In genomic region chr3:122058294-122058693, GRCh38 we compare ENCODE assay signal across 19 cellular contexts. TPM values are rescaled to one million over a fixed set of nuclear protein-coding genes. Genes with fewer than 3 reads are reported as not detected.
"Had no signal": no experiment of that assay in that cellular context is flagged by ENCODE, and none has a peak within 500 bp of the region (broad histone marks: within the 10 kb centered on the region; RNA-seq: fewer than 3 reads in every experiment).

No MANE protein-coding gene starts in this region.

- H3K9me3 ChIP-seq: prostate gland, spleen, transverse colon had no signal

- H3K4me1 ChIP-seq: prostate gland, transverse colon had no signal

- H3K36me3 ChIP-seq: prostate gland, spleen, transverse colon had no signal

- DNase-seq: activated CD4-positive, alpha-beta T cell treated with anti-CD3 and anti-CD28 coated beads, Interleukin-2, amount 50 U/mL, for 4 hours; activated CD8-positive, alpha-beta memory T cell treated with anti-CD3 and anti-CD28 coated beads, Interleukin-2, amount 10 ng/mL, durations not matched to agents 7 days and 5 days; activated effector memory CD4-positive, alpha-beta T cell treated with anti-CD3 and anti-CD28 coated beads, Interleukin-2, amount 50 U/mL, for 16 hours; activated T-cell treated with anti-CD3 and anti-CD28 coated beads, Interleukin-2, amount 50 U/mL, for 4 hours; amniotic stem cell; erythroblast; left ventricle myocardium superior; mesendoderm; nephron progenitor cell; spleen; stimulated activated CD4-positive, alpha-beta T cell treated with anti-CD3 and anti-CD28 coated beads, Interleukin-1b, Interleukin-23, amount 100 ng/mL, for 48 hours; stimulated activated naive B cell treated with anti-CD40 and anti-IgM and Interleukin-4, amounts not matched to agents 10 μg/mL and 1 μg/mL and 100 μg/mL, for 72 hours; transverse colon had no signal

- H3K4me2 ChIP-seq: hepatocyte had no signal

- H3K27ac ChIP-seq: hepatocyte, prostate gland, spleen, transverse colon had no signal

- H3K4me3 ChIP-seq: hepatocyte, prostate gland, transverse colon had no signal

- H3K79me2 ChIP-seq: hepatocyte had no signal

- ATAC-seq: activated CD8-positive, alpha-beta memory T cell treated with anti-CD3 and anti-CD28 coated beads, Interleukin-2, amount 10 ng/mL, durations not matched to agents 7 days and 5 days; activated naive CD4-positive, alpha-beta T cell treated with anti-CD3 and anti-CD28 coated beads, Interleukin-2, amount 50 U/mL, for 72 hours; activated T-cell treated with anti-CD3 and anti-CD28 coated beads, Interleukin-2, amount 50 U/mL, for 4 hours; left ventricle myocardium superior; sciatic nerve; stimulated activated naive B cell treated with anti-CD40 and anti-IgM and Interleukin-4, amounts not matched to agents 10 μg/mL and 1 μg/mL and 100 μg/mL, for 72 hours had no signal

- H2AFZ ChIP-seq: hepatocyte had no signal

- H3K27me3 ChIP-seq: hepatocyte, spleen, transverse colon had no signal

RNA-seq across cellular contexts. Expression of gene CD86, which starts 3.1 kb away (rescaled TPM):
- total RNA-seq: hepatocyte, kidney epithelial cell had no signal

RNA-seq across cellular contexts. Expression of gene ILDR1, which starts 36.2 kb away (rescaled TPM):
- total RNA-seq: activated naive CD4-positive, alpha-beta T cell treated with anti-CD3 and anti-CD28 coated beads, Interleukin-2, amount 50 U/mL, for 72 hours; omental fat pad; sciatic nerve had no signal
